1 cellular context compared by ENCODE assay signal in the genomic region with DNA sequence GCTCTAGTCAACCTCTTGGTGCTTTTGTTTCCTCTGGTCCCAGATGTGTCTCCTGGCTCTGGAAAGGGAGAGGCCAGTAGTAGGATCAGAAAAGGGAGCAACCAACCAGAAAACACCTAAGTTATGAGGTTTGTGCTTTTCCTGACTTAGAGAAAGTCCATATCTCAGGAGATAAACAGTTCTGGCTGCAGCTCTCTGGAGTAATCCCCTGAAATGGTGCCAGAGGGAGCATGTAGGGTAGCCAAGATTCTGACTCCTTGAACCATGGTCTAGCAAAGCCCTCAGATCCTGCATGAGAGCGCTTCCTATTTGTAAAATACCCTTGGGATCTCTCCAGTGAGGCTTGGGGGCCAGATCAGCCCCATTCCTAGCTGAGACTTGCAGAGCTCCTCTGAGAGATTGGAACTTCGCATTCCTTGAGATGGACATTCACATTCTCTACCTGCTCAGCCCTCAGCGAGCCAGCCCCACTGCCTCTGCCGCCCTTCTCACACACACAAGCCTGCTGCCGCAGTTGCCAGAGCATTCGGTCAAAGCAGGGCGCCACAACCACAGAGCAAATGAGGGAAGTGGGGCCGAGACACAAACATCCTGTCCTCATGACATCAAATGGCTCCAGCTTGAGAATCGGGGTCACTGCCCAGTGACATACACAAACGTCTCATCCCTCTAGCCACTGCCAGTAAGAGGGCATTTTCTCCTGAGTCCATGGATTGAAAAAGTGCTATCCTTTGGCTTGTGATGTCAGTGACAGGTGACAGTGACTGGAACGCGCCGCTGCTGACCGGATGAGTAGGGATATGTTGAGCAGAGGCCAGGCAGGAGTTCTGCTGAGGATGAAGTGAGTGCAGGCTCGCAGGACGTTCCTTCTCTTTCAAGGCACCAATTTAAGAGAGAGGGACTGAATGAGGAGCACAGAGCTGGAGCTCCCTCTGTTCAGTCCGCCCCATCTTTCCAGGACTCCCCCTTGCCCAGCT.
TF ChIP-seq lines count a peak whose summit lies in the region.

No MANE protein-coding gene starts in this region.

TF ChIP-seq in IMR-90, 13 proteins besides CTCF, POLR2A, EP300 and RAD21:
- no peak for TF ChIP-seq MXI1 (IDR thresholded peaks at IDR 0.05; ENCODE audit: borderline replicate concordance, low read depth, low read length)
- no peak for TF ChIP-seq MAFK (IDR thresholded peaks at IDR 0.05; ENCODE audit: low read depth, low read length)
- TF ChIP-seq, protein P1, sequence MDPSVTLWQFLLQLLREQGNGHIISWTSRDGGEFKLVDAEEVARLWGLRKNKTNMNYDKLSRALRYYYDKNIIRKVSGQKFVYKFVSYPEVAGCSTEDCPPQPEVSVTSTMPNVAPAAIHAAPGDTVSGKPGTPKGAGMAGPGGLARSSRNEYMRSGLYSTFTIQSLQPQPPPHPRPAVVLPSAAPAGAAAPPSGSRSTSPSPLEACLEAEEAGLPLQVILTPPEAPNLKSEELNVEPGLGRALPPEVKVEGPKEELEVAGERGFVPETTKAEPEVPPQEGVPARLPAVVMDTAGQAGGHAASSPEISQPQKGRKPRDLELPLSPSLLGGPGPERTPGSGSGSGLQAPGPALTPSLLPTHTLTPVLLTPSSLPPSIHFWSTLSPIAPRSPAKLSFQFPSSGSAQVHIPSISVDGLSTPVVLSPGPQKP (IDR thresholded peaks at IDR 0.05; ENCODE audit: borderline replicate concordance, low read depth, low read length), result no peak
- TF ChIP-seq RCOR1 (IDR thresholded peaks at IDR 0.05; ENCODE audit: insufficient replicate concordance, low read length), result no peak
- TF ChIP-seq SMC3 (IDR thresholded peaks at IDR 0.05; ENCODE audit: low read depth, low read length), result no peak
- TF ChIP-seq FOS (IDR thresholded peaks at IDR 0.05; ENCODE audit: low read depth, low read length), result no peak
- TF ChIP-seq RFX5 (IDR thresholded peaks at IDR 0.05; ENCODE audit: low read depth, low read length), result no peak
- no peak for TF ChIP-seq NFE2L2 (IDR thresholded peaks at IDR 0.05; ENCODE audit: low read depth, low read length)
- no peak for TF ChIP-seq CEBPB (IDR thresholded peaks at IDR 0.05; ENCODE audit: low read depth, low read length)
- no peak for TF ChIP-seq MAZ (IDR thresholded peaks at IDR 0.05; ENCODE audit: borderline replicate concordance, low read depth, low read length)
- no peak for TF ChIP-seq CHD1 (IDR thresholded peaks at IDR 0.05; ENCODE audit: low read depth, low read length)
